8 cellular contexts compared by ENCODE assay signal in the genomic region with DNA sequence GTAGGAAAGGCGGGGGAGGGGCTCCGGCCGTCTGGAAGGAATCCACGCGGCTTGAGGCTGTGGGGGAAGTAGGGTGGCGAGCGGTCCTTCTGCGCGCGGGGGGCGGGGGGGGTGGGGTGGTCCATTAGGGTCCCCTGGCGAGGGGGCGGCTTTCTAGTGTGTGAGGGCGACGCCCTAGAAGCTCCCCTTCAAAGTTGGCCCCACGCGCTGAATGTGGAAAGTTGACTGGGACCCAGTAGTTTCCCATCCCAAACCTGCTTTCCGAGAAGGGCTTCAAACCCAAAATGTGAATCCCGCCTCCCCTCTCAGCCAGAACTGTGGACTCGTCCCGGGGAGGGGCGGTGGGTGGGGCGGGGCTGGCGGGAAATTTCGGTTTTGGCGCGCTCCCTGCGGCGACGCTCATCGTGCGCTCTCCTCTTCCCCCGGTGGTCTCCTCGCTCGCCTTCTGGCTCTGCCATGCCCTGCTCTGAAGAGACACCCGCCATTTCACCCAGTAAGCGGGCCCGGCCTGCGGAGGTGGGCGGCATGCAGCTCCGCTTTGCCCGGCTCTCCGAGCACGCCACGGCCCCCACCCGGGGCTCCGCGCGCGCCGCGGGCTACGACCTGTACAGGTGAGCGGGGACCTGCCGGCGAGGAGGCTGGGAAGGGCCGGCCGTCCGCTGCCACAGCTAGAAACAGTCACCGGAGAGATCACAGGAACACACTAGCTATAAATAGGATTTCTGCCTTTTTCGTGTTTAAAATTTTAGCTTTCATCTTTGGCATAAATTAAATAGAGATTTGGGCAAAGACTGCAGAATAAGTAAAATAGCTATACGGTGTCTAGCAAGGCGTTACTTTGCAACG. TPM values are rescaled to one million over a fixed set of nuclear protein-coding genes. Genes with fewer than 3 reads are reported as not detected.
DNase-seq lines count a peak whose midpoint lies in the region; ATAC-seq lines count a peak whose summit lies in the region.

No MANE protein-coding gene starts in this region.

- peak overlapping the region; percentile 59 for H2AFZ ChIP-seq in mesenchymal stem cell (ENCODE audit: low read depth, low read length)

- peak overlapping the region; percentile 94 for H3K9ac ChIP-seq in mesenchymal stem cell (ENCODE audit: low read length)

- H3K4ac ChIP-seq in mesenchymal stem cell (ENCODE audit: low read depth in 1 of 2, low read length in 2 of 2): peak overlapping the region in 1 of 2 experiments; percentile 99

- peak overlapping the region; percentile 89 to 90 for H3K18ac ChIP-seq in mesenchymal stem cell (ENCODE audit: low read depth in 1 of 2, low read length in 2 of 2)

- no peak overlapping the region for H3K14ac ChIP-seq in mesenchymal stem cell (ENCODE audit: low read length in 2 of 2)

- H2AK5ac ChIP-seq in mesenchymal stem cell (ENCODE audit: low read length, severe bottlenecking): no peak overlapping the region

- peaks cover 44% of the 10 kb centered on the region for H3K4me1 Mint-ChIP-seq in activated CD4-positive, alpha-beta memory T cell treated with anti-CD3 and anti-CD28 coated beads for 36 hours (ENCODE audit: low read depth)

- peak overlapping the region; percentile 86 to 95 for H3K4me3 ChIP-seq in mesenchymal stem cell (ENCODE audit: insufficient read depth in 1 of 2, low read depth in 1 of 2, low read length in 2 of 2)

- peak overlapping the region; percentile 99 for H3K4me3 Mint-ChIP-seq in activated CD4-positive, alpha-beta memory T cell treated with anti-CD3 and anti-CD28 coated beads for 36 hours

- CTCF ChIA-PET in activated CD4-positive, alpha-beta memory T cell treated with anti-CD3 and anti-CD28 coated beads for 36 hours (lab: Charles Lee): interaction anchor here (0.6 to 5.7 kb wide), 3 partner anchors 9 to 800 kb away, joined by 3 to 35 read pairs (median 6); no protein-coding TSS in a partner anchor

- WGBS in mesenchymal stem cell: under 1% methylated on average over 52 of the region's 64 CpGs

- H2BK120ac ChIP-seq in mesenchymal stem cell (ENCODE audit: low read depth, low read length): no peak overlapping the region

- H3K27ac Mint-ChIP-seq in activated CD4-positive, alpha-beta memory T cell treated with anti-CD3 and anti-CD28 coated beads for 36 hours: peak overlapping the region; percentile 99

- peaks cover 3% of the 10 kb centered on the region for H3K4me1 ChIP-seq in mesenchymal stem cell (ENCODE audit: control insufficient read depth, insufficient read depth, low read depth, low read length)

- no peaks in the 10 kb centered on the region for H3K27me3 Mint-ChIP-seq in activated CD4-positive, alpha-beta memory T cell treated with anti-CD3 and anti-CD28 coated beads for 36 hours

- peak overlapping the region; percentile 63 for H4K8ac ChIP-seq in mesenchymal stem cell (ENCODE audit: low read length)

- no peaks in the 10 kb centered on the region for H3K27me3 ChIP-seq in mesenchymal stem cell (ENCODE audit: control insufficient read depth in 1 of 2, insufficient read depth in 1 of 2, low read length in 2 of 2)

- no peaks in the 10 kb centered on the region for H3K9me3 ChIP-seq in mesenchymal stem cell (ENCODE audit: control insufficient read depth, low read length)

- peak overlapping the region in 1 of 2 experiments; percentile 10 for H2BK12ac ChIP-seq in mesenchymal stem cell (ENCODE audit: low read length in 2 of 2)

- peaks cover 47% of the 10 kb centered on the region for H3K36me3 Mint-ChIP-seq in activated CD4-positive, alpha-beta memory T cell treated with anti-CD3 and anti-CD28 coated beads for 36 hours

- POLR2A ChIA-PET in activated CD4-positive, alpha-beta memory T cell treated with anti-CD3 and anti-CD28 coated beads for 36 hours (lab: Charles Lee): interaction anchor here (0.7 to 1.5 kb wide), 5 partner anchors 9 to 838 kb away, joined by 3 to 8 read pairs (median 3); partner anchors contain the start of genes CEP152 and GALK2

- intact Hi-C loops in activated CD4-positive, alpha-beta memory T cell treated with anti-CD3 and anti-CD28 coated beads for 36 hours (cut with micrococcal nuclease): loop anchor here (1.0 to 5.0 kb wide), 5 partner anchors 39 to 823 kb away; partner anchors contain the start of genes CEP152, COPS2 and EID1

- H4K91ac ChIP-seq in mesenchymal stem cell (ENCODE audit: low read length): peak overlapping the region; percentile 86

- H3K79me1 ChIP-seq in mesenchymal stem cell (replicated peaks; ENCODE audit: low read length, poor library complexity, severe bottlenecking): peaks cover 14% of the 10 kb centered on the region

- H2BK5ac ChIP-seq in mesenchymal stem cell (ENCODE audit: low read depth, low read length, poor library complexity, severe bottlenecking): peak overlapping the region; percentile 92

- H2BK15ac ChIP-seq in mesenchymal stem cell (ENCODE audit: low read depth, poor library complexity, severe bottlenecking): peak overlapping the region; percentile 54

- peaks cover 0 to 39% of the 10 kb centered on the region in 2 experiments for H3K36me3 ChIP-seq in mesenchymal stem cell (ENCODE audit: control insufficient read depth in 1 of 2, insufficient read depth in 2 of 2, low read depth in 1 of 2, low read length in 2 of 2)

- DNase-seq in AML-193 (lab: John Stamatoyannopoulos, UW): peak; percentile 54 to 59
- DNase-seq in NCI-H526 treated with DMSO at 0.1 percent for 48 hours (lab: John Stamatoyannopoulos, UW): peak; percentile 51
- DNase-seq in activated CD4-positive, alpha-beta memory T cell treated with anti-CD3 and anti-CD28 coated beads for 36 hours: peak; percentile 82
- DNase-seq in effector CD8-positive, alpha-beta T cell (lab: John Stamatoyannopoulos, UW): peak; percentile 36
- DNase-seq in mesenchymal stem cell: no peak
- peak; percentile 37 to 44 for DNase-seq in stimulated activated CD8-positive, alpha-beta memory T cell treated with anti-CD3 and anti-CD28 coated beads, Interleukin-15, amount 100 ng/mL, for 4 hours (ENCODE audit: low read depth in 2 of 2)

- ATAC-seq in GM18907 (IDR thresholded peaks at IDR 0.05; ENCODE audit: unreplicated experiment) (peak; percentile 66), HG03139 (IDR thresholded peaks at IDR 0.05; ENCODE audit: unreplicated experiment) (peak; percentile 43)

- H3K23ac ChIP-seq in mesenchymal stem cell (ENCODE audit: low read length in 2 of 2): peak overlapping the region; percentile 6 to 42

- H3K9me3 Mint-ChIP-seq in activated CD4-positive, alpha-beta memory T cell treated with anti-CD3 and anti-CD28 coated beads for 36 hours: no peaks in the 10 kb centered on the region

- H3K4me2 ChIP-seq in mesenchymal stem cell (ENCODE audit: low read length, poor library complexity, severe bottlenecking): peak overlapping the region; percentile 100

- peak overlapping the region; percentile 80 for H3K27ac ChIP-seq in mesenchymal stem cell (ENCODE audit: low read length, poor library complexity, severe bottlenecking)

RNA-seq across cellular contexts. Expression of gene DUT, which starts 0.8 kb away (rescaled TPM):
- total RNA-seq in activated CD4-positive, alpha-beta memory T cell treated with anti-CD3 and anti-CD28 coated beads for 36 hours: 100 to 1,000 TPM; 518 to 542 TPM
- polyA plus RNA-seq in mesenchymal stem cell (2013, experiment 1 of 2): 62.3 TPM
- polyA plus RNA-seq in mesenchymal stem cell (2013, experiment 2 of 2): 64.5 TPM
